In genomic region chr20:56363491-56363890, GRCh38 we compare ENCODE assay signal across 23 cellular contexts. TPM values are rescaled to one million over a fixed set of nuclear protein-coding genes. Genes with fewer than 3 reads are reported as not detected.
DNase-seq lines count a peak whose midpoint lies in the region; ATAC-seq, FAIRE-seq and TF ChIP-seq lines count a peak whose summit lies in the region.
"Had no signal": no experiment of that assay in that cellular context is flagged by ENCODE, and none has a peak within 500 bp of the region (broad histone marks: within the 10 kb centered on the region; RNA-seq: fewer than 3 reads in every experiment).

No MANE protein-coding gene starts in this region.

- no peak for TF ChIP-seq POLR2A in K562 (conservative IDR thresholded peaks at IDR 0.05)

- H2AFZ ChIP-seq in K562 (ENCODE audit: low read depth, low read length) = no peak overlapping the region
- H2AFZ ChIP-seq in PC-9 = no peak overlapping the region
- H2AFZ ChIP-seq: GM23248 had no signal

- peaks cover 2% of the 10 kb centered on the region for H3F3A ChIP-seq in PC-9 (ENCODE audit: insufficient read depth, low read depth)

- TF ChIP-seq RAD21 in K562 (CRISPR knock-in tag; conservative IDR thresholded peaks at IDR 0.05 in 1 of 2, IDR thresholded peaks at IDR 0.05 in 1 of 2) = no peak

- H3K9ac ChIP-seq in K562 (ENCODE audit: insufficient read depth in 1 of 2, low read depth in 2 of 2, low read length in 2 of 2) = peak overlapping the region in 1 of 2 experiments; percentile 81; a peak in 2 of 4 replicates
- H3K9ac ChIP-seq: BLaER1 treated with 17β-estradiol and CSF1 and Interleukin-3, amounts not matched to agents 10 nM and 100 nM; GM23248 had no signal

- in situ Hi-C loops in K562 (cut with MboI) = loop anchor here (25.0 kb wide), 1 partner anchor 1276 kb away; no protein-coding TSS in a partner anchor

- peak overlapping the region; percentile 15 for H3K4me3 Mint-ChIP-seq in CD4-positive, alpha-beta T cell
- H3K4me3 Mint-ChIP-seq in osteocyte (ENCODE audit: unreplicated experiment) = no peak overlapping the region
- H3K4me3 Mint-ChIP-seq: CD14-positive monocyte had no signal

- peaks cover 20% of the 10 kb centered on the region for H3K4me1 Mint-ChIP-seq in CD4-positive, alpha-beta T cell (ENCODE audit: low read depth)
- peaks cover 22% of the 10 kb centered on the region for H3K4me1 Mint-ChIP-seq in osteocyte (ENCODE audit: unreplicated experiment)

- H3K4me3 ChIP-seq in HEK293 (ENCODE audit: low read depth, low read length) (no peak overlapping the region), K562 (no peak overlapping the region), PC-9 (no peak overlapping the region)
- H3K4me3 ChIP-seq: BLaER1 treated with 17β-estradiol and CSF1 and Interleukin-3, amounts not matched to agents 10 nM and 100 nM; GM12878; GM23248 had no signal

- H4K20me1 ChIP-seq in K562 (replicated peaks; ENCODE audit: control insufficient read depth, insufficient read depth, low read length) (no peaks in the 10 kb centered on the region), PC-9 (ENCODE audit: insufficient read depth) (no peaks in the 10 kb centered on the region)

- H3K27ac Mint-ChIP-seq in CD4-positive, alpha-beta T cell = no peak overlapping the region
- no peak overlapping the region for H3K27ac Mint-ChIP-seq in osteocyte (ENCODE audit: unreplicated experiment)
- H3K27ac Mint-ChIP-seq: CD14-positive monocyte; CD4-positive, alpha-beta memory T cell had no signal

- POLR2A ChIA-PET in CD4-positive, alpha-beta T cell (lab: Charles Lee) = interaction anchor here (0.7 kb wide), 1 partner anchor 10 kb away, joined by 4 read pairs; no protein-coding TSS in a partner anchor
- POLR2A ChIA-PET in HEK293 (lab: Yijun Ruan, JAX) (no interaction called here), K562 (lab: Yijun Ruan, JAX) (interaction anchor here (0.7 to 2.3 kb wide), 4 partner anchors 9 to 221 kb away, joined by 3 to 9 read pairs (median 6); partner anchors contain the start of genes AURKA and CSTF1), PC-9 (lab: Charles Lee; ENCODE audit: unreplicated experiment) (no interaction called here)

- H3K9me3 ChIP-seq in CD4-positive, alpha-beta T cell (ENCODE audit: control insufficient read depth, low read length) = no peaks in the 10 kb centered on the region
- H3K9me3 ChIP-seq in HEK293 (ENCODE audit: control insufficient read depth, insufficient read depth, low read depth, low read length) (no peaks in the 10 kb centered on the region), K562 (replicated peaks; ENCODE audit: control insufficient read depth, insufficient read depth, low read depth, low read length) (no peaks in the 10 kb centered on the region), PC-9 (ENCODE audit: insufficient read depth, low read depth) (peaks cover 2% of the 10 kb centered on the region; the same call in 1 of the 2 replicates)
- H3K9me3 ChIP-seq: BE2C; BLaER1 treated with 17β-estradiol and CSF1 and Interleukin-3, amounts not matched to agents 10 nM and 100 nM; Caco-2 had no signal

- H3K4me1 ChIP-seq in HEK293 (ENCODE audit: control insufficient read depth, insufficient read depth, low read length) (no peaks in the 10 kb centered on the region), K562 (replicated peaks in 1 of 2; ENCODE audit: control insufficient read depth in 2 of 2, insufficient read depth in 2 of 2, low read length in 2 of 2) (peaks cover 31 to 50% of the 10 kb centered on the region in 2 experiments), PC-9 (replicated peaks; ENCODE audit: insufficient read depth) (peaks cover 9% of the 10 kb centered on the region)
- H3K4me1 ChIP-seq: BE2C, Caco-2 had no signal

- H3K79me2 ChIP-seq in K562 (ENCODE audit: control insufficient read depth, insufficient read depth, low read length) = peaks cover 61% of the 10 kb centered on the region
- no peaks in the 10 kb centered on the region for H3K79me2 ChIP-seq in PC-9 (ENCODE audit: low read depth)

- ATAC-seq in CD4-positive, alpha-beta T cell (ENCODE audit: poor library complexity) = no peak
- ATAC-seq in K562 (no peak), left ventricle myocardium superior (no peak)
- ATAC-seq: GM12878 had no signal

- DNase-seq in CD4-positive, alpha-beta T cell = no peak
- DNase-seq in K562 (ENCODE audit: extremely low read depth in 1 of 4, low spot score in 3 of 4) = no peak
- peak; percentile 44 for DNase-seq in osteocyte (ENCODE audit: extremely low spot score, unreplicated experiment)
- no peak for DNase-seq in left ventricle myocardium superior
- no peak for DNase-seq in PC-9
- DNase-seq in D721Med (ENCODE audit: insufficient read length, low spot score) = no peak
- DNase-seq in anterior cingulate cortex (lab: John Stamatoyannopoulos, UW) = no peak
- DNase-seq: BE2C; CD4-positive, alpha-beta memory T cell; DMS 273 treated with DMSO at 0.1 percent for 48 hours; DMS79; GDM1; H7; HCEC 1CT had no signal

- no peaks in the 10 kb centered on the region for H3K9me3 Mint-ChIP-seq in CD4-positive, alpha-beta T cell
- no peaks in the 10 kb centered on the region for H3K9me3 Mint-ChIP-seq in osteocyte (ENCODE audit: unreplicated experiment)
- H3K9me3 Mint-ChIP-seq: CD4-positive, alpha-beta memory T cell had no signal

- BruUV-seq in K562 (replicated peaks; lab: Mats Ljungman, UMichigan) = no TSS peak
- no TSS peak for BruUV-seq in PC-9 (replicated peaks; lab: Mats Ljungman, UMichigan)

- no peak for TF ChIP-seq EP300 in K562 (IDR thresholded peaks at IDR 0.05; ENCODE audit: low read length)

- H3K27ac ChIP-seq in CD4-positive, alpha-beta T cell (ENCODE audit: low read depth, low read length) = no peak overlapping the region
- no peak overlapping the region for H3K27ac ChIP-seq in HEK293 (ENCODE audit: extremely low read depth, low read depth, low read length)
- peak overlapping the region; percentile 81 for H3K27ac ChIP-seq in K562 (ENCODE audit: extremely low read depth, low read depth, low read length)
- H3K27ac ChIP-seq in PC-9 = no peak overlapping the region
- H3K27ac ChIP-seq: BLaER1 treated with 17β-estradiol and CSF1 and Interleukin-3, amounts not matched to agents 10 nM and 100 nM; GM23248 had no signal

- FAIRE-seq in K562 (lab: Jason Lieb, UNC) = no peak
- FAIRE-seq in D721Med (lab: Jason Lieb, UNC) = no peak
- FAIRE-seq: GM12878, GM19239, H1 had no signal

- no peaks in the 10 kb centered on the region for H3K9me2 ChIP-seq in PC-9 (ENCODE audit: insufficient read depth)

- H3K36me3 ChIP-seq in HEK293 (ENCODE audit: control insufficient read depth in 2 of 2, insufficient read depth in 1 of 2, low read length in 2 of 2) (peaks cover 0 to 49% of the 10 kb centered on the region in 2 experiments), K562 (ENCODE audit: control insufficient read depth, insufficient read depth, low read length) (peaks cover 56% of the 10 kb centered on the region), PC-9 (ENCODE audit: low read depth) (no peaks in the 10 kb centered on the region)

- H3K4me2 ChIP-seq in K562 (ENCODE audit: insufficient read depth, low read length) (peak overlapping the region; percentile 90), PC-9 (no peak overlapping the region)

- intact Hi-C loops in CD4-positive, alpha-beta T cell (cut with DNase I, micrococcal nuclease) = no loop called here
- intact Hi-C loops in K562 (cut with micrococcal nuclease) = loop anchor here (1.0 to 2.0 kb wide), 2 partner anchors 29 to 49 kb away; partner anchors contain the start of genes AURKA, CASS4 and CSTF1
- intact Hi-C loops in left ventricle myocardium superior (cut with micrococcal nuclease) = no loop called here
- intact Hi-C loops in PC-9 (cut with micrococcal nuclease; ENCODE audit: unreplicated experiment) = no loop called here

- H3K27me3 ChIP-seq in CD4-positive, alpha-beta T cell (ENCODE audit: control insufficient read depth, insufficient read depth, low read length) = no peaks in the 10 kb centered on the region
- H3K27me3 ChIP-seq in K562 (ENCODE audit: control insufficient read depth in 2 of 2, insufficient read depth in 2 of 2, low read length in 2 of 2) (no peaks in the 10 kb centered on the region), PC-9 (ENCODE audit: insufficient read depth, low read depth) (no peaks in the 10 kb centered on the region)
- H3K27me3 ChIP-seq: BE2C; BLaER1 treated with 17β-estradiol and CSF1 and Interleukin-3, amounts not matched to agents 10 nM and 100 nM had no signal

- H3K27me3 Mint-ChIP-seq in CD4-positive, alpha-beta T cell = no peaks in the 10 kb centered on the region
- no peaks in the 10 kb centered on the region for H3K27me3 Mint-ChIP-seq in osteocyte (ENCODE audit: unreplicated experiment)
- H3K27me3 Mint-ChIP-seq: CD4-positive, alpha-beta memory T cell had no signal

- peaks cover 41% of the 10 kb centered on the region for H3K36me3 Mint-ChIP-seq in CD4-positive, alpha-beta T cell (ENCODE audit: low read depth)
- peaks cover 27% of the 10 kb centered on the region for H3K36me3 Mint-ChIP-seq in osteocyte (ENCODE audit: unreplicated experiment)

- CTCF ChIA-PET in CD4-positive, alpha-beta T cell (lab: Charles Lee) = no interaction called here
- CTCF ChIA-PET in HEK293 (lab: Yijun Ruan, JAX) (no interaction called here), K562 (lab: Yijun Ruan, JAX; ENCODE audit: low intra/inter-chr PET ratio) (no interaction called here), PC-9 (lab: Charles Lee) (no interaction called here)

- WGBS in K562 (ENCODE audit: insufficient coverage, low coverage, missing lambda C conversion rate) = 64% methylated on average over 6 of the region's 6 CpGs

- no peaks in the 10 kb centered on the region for H3K9me1 ChIP-seq in K562 (ENCODE audit: control insufficient read depth, insufficient read depth, low read length)

- no peak for TF ChIP-seq CTCF in CD4-positive, alpha-beta T cell (IDR thresholded peaks at IDR 0.05)
- TF ChIP-seq CTCF in HEK293 (tag by site-specific recombination; IDR thresholded peaks at IDR 0.05) = no peak
- no peak for TF ChIP-seq CTCF in K562 (IDR thresholded peaks at IDR 0.05 in 2 of 3, conservative IDR thresholded peaks at IDR 0.05 in 1 of 3; ENCODE audit: insufficient read depth in 2 of 3, low read depth in 1 of 3, low read length in 3 of 3)
- no peak for TF ChIP-seq CTCF in osteocyte (IDR thresholded peaks at IDR 0.05)
- no peak for TF ChIP-seq CTCF in PC-9 (conservative IDR thresholded peaks at IDR 0.05)
- no peak for TF ChIP-seq CTCF in D721Med (IDR thresholded peaks at IDR 0.05; ENCODE audit: insufficient read depth, missing control alignments)

RNA-seq across cellular contexts. Expression of gene FAM210B, which starts 4.7 kb away (rescaled TPM):
- 10 to 100 TPM; 14.4 to 14.7 TPM for total RNA-seq in CD4-positive, alpha-beta T cell
- 34.2 and 45.4 TPM in 2 replicates for total RNA-seq in K562 (2011; cell fraction: chromatin; rRNA removed; ENCODE audit: low replicate concordance)
- 42.5 and 44.3 TPM in 2 replicates for total RNA-seq in K562 (2011; cell fraction: nucleolus; rRNA removed)
- 54.1 and 75.7 TPM in 2 replicates for total RNA-seq in K562 (2011; cell fraction: nucleoplasm; rRNA removed)
- total RNA-seq in K562 (2014; rRNA removed) (42.1 and 45.8 TPM in 2 replicates), K562 (2014; rRNA removed; fragmentation: Illumina TruSeq; extraction: Trizol) (58.1 and 61.2 TPM in 2 replicates), K562 (2015; rRNA removed; fragmentation: Illumina TruSeq; extraction: Trizol) (37.5 and 39.0 TPM in 2 replicates), K562 (2021) (47.6 and 53.9 TPM in 2 replicates), osteocyte (46.9 and 50.6 TPM in 2 replicates), left ventricle myocardium superior (58.7 TPM), PC-9 (2021) (18.9 and 21.4 TPM in 2 replicates)
- polyA plus RNA-seq in K562 (2011; rRNA removed) (69.9 and 87.3 TPM in 2 replicates), K562 (2014; fragmentation: Illumina TruSeq; extraction: Trizol) (69.3 and 83.3 TPM in 2 replicates), K562 (2014; fragmentation: Nextera tagmentation; extraction: Ambion mirVana) (10 to 100 TPM; 12.1 to 21.4 TPM), K562 (2014; rRNA removed) (56.0 and 60.7 TPM in 2 replicates)
- 37.8 and 50.3 TPM in 2 replicates for polyA plus RNA-seq in K562 (2011; cell fraction: cytosol; rRNA removed)
- 22.8 and 26.7 TPM in 2 replicates for polyA plus RNA-seq in K562 (2011; cell fraction: nucleus; rRNA removed)
- 44.3 and 72.0 TPM in 2 replicates for polyA plus RNA-seq in K562 (2012)
- 46.0 and 53.8 TPM in 2 replicates for polyA minus RNA-seq in K562 (2011; rRNA and poly(A)+ RNA removed)
- 20.9 and 25.4 TPM in 2 replicates for polyA minus RNA-seq in K562 (2011; cell fraction: cytosol; rRNA and poly(A)+ RNA removed)
- 19.5 and 23.7 TPM in 2 replicates for polyA minus RNA-seq in K562 (2011; cell fraction: nucleus; rRNA and poly(A)+ RNA removed)

RNA-seq across cellular contexts. Expression of gene AURKA, which starts 28.5 kb away (rescaled TPM):
- under 1 TPM; 0.25 to 0.36 TPM for total RNA-seq in CD4-positive, alpha-beta T cell
- 35.2 and 46.4 TPM in 2 replicates for total RNA-seq in K562 (2011; cell fraction: chromatin; rRNA removed; ENCODE audit: low replicate concordance)
- 29.4 and 33.6 TPM in 2 replicates for total RNA-seq in K562 (2011; cell fraction: nucleolus; rRNA removed)
- 34.9 and 36.8 TPM in 2 replicates for total RNA-seq in K562 (2011; cell fraction: nucleoplasm; rRNA removed)
- total RNA-seq in K562 (2014; rRNA removed) (72.7 and 78.4 TPM in 2 replicates), K562 (2014; rRNA removed; fragmentation: Illumina TruSeq; extraction: Trizol) (113 and 126 TPM in 2 replicates), K562 (2015; rRNA removed; fragmentation: Illumina TruSeq; extraction: Trizol) (102 and 105 TPM in 2 replicates), K562 (2021) (97.4 and 101 TPM in 2 replicates), osteocyte (10.4 and 11.7 TPM in 2 replicates), left ventricle myocardium superior (7.0 TPM), PC-9 (2021) (66.7 and 92.0 TPM in 2 replicates)
- polyA plus RNA-seq in K562 (2011; rRNA removed) (112 and 148 TPM in 2 replicates), K562 (2014; fragmentation: Illumina TruSeq; extraction: Trizol) (128 and 162 TPM in 2 replicates), K562 (2014; fragmentation: Nextera tagmentation; extraction: Ambion mirVana) (100 to 1,000 TPM; 130 to 153 TPM), K562 (2014; rRNA removed) (105 and 106 TPM in 2 replicates)
- polyA plus RNA-seq in K562 (2011; cell fraction: cytosol; rRNA removed) = 82.8 and 98.1 TPM in 2 replicates
- 52.9 and 65.0 TPM in 2 replicates for polyA plus RNA-seq in K562 (2011; cell fraction: nucleus; rRNA removed)
- polyA plus RNA-seq in K562 (2012) = 70.5 and 75.3 TPM in 2 replicates
- polyA minus RNA-seq in K562 (2011; rRNA and poly(A)+ RNA removed) = 99.4 and 104 TPM in 2 replicates
- 43.0 and 57.1 TPM in 2 replicates for polyA minus RNA-seq in K562 (2011; cell fraction: cytosol; rRNA and poly(A)+ RNA removed)
- 16.3 and 31.1 TPM in 2 replicates for polyA minus RNA-seq in K562 (2011; cell fraction: nucleus; rRNA and poly(A)+ RNA removed)

RNA-seq across cellular contexts. Expression of gene CSTF1, which starts 29.0 kb away (rescaled TPM):
- 10 to 100 TPM; 20.7 to 21.8 TPM for total RNA-seq in CD4-positive, alpha-beta T cell
- 81.3 and 104 TPM in 2 replicates for total RNA-seq in K562 (2011; cell fraction: chromatin; rRNA removed; ENCODE audit: low replicate concordance)
- 51.9 and 54.7 TPM in 2 replicates for total RNA-seq in K562 (2011; cell fraction: nucleolus; rRNA removed)
- total RNA-seq in K562 (2011; cell fraction: nucleoplasm; rRNA removed) = 67.5 and 68.8 TPM in 2 replicates
- total RNA-seq in K562 (2014; rRNA removed) = 30.8 and 36.3 TPM in 2 replicates
- total RNA-seq in K562 (2014; rRNA removed; fragmentation: Illumina TruSeq; extraction: Trizol) = 53.4 and 55.2 TPM in 2 replicates
- 43.7 and 45.6 TPM in 2 replicates for total RNA-seq in K562 (2015; rRNA removed; fragmentation: Illumina TruSeq; extraction: Trizol)
- total RNA-seq in K562 (2021) = 44.4 and 48.9 TPM in 2 replicates
- polyA plus RNA-seq in K562 (2011; rRNA removed) = 76.6 and 92.5 TPM in 2 replicates
- polyA plus RNA-seq in K562 (2011; cell fraction: cytosol; rRNA removed) = 77.7 and 92.2 TPM in 2 replicates
- 81.7 and 87.2 TPM in 2 replicates for polyA plus RNA-seq in K562 (2011; cell fraction: nucleus; rRNA removed)
- 31.3 and 43.1 TPM in 2 replicates for polyA plus RNA-seq in K562 (2012)
- polyA plus RNA-seq in K562 (2014; fragmentation: Illumina TruSeq; extraction: Trizol) = 48.1 and 56.6 TPM in 2 replicates
- polyA plus RNA-seq in K562 (2014; fragmentation: Nextera tagmentation; extraction: Ambion mirVana) = 100 to 1,000 TPM in 1 of 2 experiments, 10 to 100 TPM in 1; 74.1 to 110 TPM
- polyA plus RNA-seq in K562 (2014; rRNA removed) = 33.5 and 40.7 TPM in 2 replicates
- polyA minus RNA-seq in K562 (2011; rRNA and poly(A)+ RNA removed) = 157 and 159 TPM in 2 replicates
- 48.8 and 68.1 TPM in 2 replicates for polyA minus RNA-seq in K562 (2011; cell fraction: cytosol; rRNA and poly(A)+ RNA removed)
- polyA minus RNA-seq in K562 (2011; cell fraction: nucleus; rRNA and poly(A)+ RNA removed) = 30.7 and 57.5 TPM in 2 replicates
- 36.2 and 38.6 TPM in 2 replicates for total RNA-seq in osteocyte
- 19.5 TPM for total RNA-seq in left ventricle myocardium superior
- total RNA-seq in PC-9 (2021) = 39.6 and 50.0 TPM in 2 replicates

RNA-seq across cellular contexts. Expression of gene CASS4, which starts 48.6 kb away (rescaled TPM):
- 10 to 100 TPM; 37.0 to 39.8 TPM for total RNA-seq in CD4-positive, alpha-beta T cell
- total RNA-seq in K562 (2011; cell fraction: chromatin; rRNA removed; ENCODE audit: low replicate concordance) = 63.3 and 67.4 TPM in 2 replicates
- total RNA-seq in K562 (2011; cell fraction: nucleolus; rRNA removed) = 45.1 and 50.9 TPM in 2 replicates
- total RNA-seq in K562 (2011; cell fraction: nucleoplasm; rRNA removed) = 43.0 and 48.2 TPM in 2 replicates
- 26.7 and 27.1 TPM in 2 replicates for total RNA-seq in K562 (2014; rRNA removed)
- total RNA-seq in K562 (2014; rRNA removed; fragmentation: Illumina TruSeq; extraction: Trizol) = 23.4 and 29.3 TPM in 2 replicates
- 25.3 and 25.6 TPM in 2 replicates for total RNA-seq in K562 (2015; rRNA removed; fragmentation: Illumina TruSeq; extraction: Trizol)
- 27.8 and 36.8 TPM in 2 replicates for total RNA-seq in K562 (2021)
- 53.2 and 53.8 TPM in 2 replicates for polyA plus RNA-seq in K562 (2011; rRNA removed)
- polyA plus RNA-seq in K562 (2011; cell fraction: cytosol; rRNA removed) = 52.4 and 52.9 TPM in 2 replicates
- 28.9 and 33.6 TPM in 2 replicates for polyA plus RNA-seq in K562 (2011; cell fraction: nucleus; rRNA removed)
- polyA plus RNA-seq in K562 (2012) = 18.6 and 19.4 TPM in 2 replicates
- polyA plus RNA-seq in K562 (2014; fragmentation: Illumina TruSeq; extraction: Trizol) = 35.3 and 41.6 TPM in 2 replicates
- polyA plus RNA-seq in K562 (2014; fragmentation: Nextera tagmentation; extraction: Ambion mirVana) = 1 to 10 TPM; 8.1 to 8.8 TPM
- 21.7 and 30.0 TPM in 2 replicates for polyA plus RNA-seq in K562 (2014; rRNA removed)
- polyA minus RNA-seq in K562 (2011; rRNA and poly(A)+ RNA removed) = 56.7 and 57.5 TPM in 2 replicates
- polyA minus RNA-seq in K562 (2011; cell fraction: cytosol; rRNA and poly(A)+ RNA removed) = 39.3 and 40.1 TPM in 2 replicates
- 26.0 and 37.0 TPM in 2 replicates for polyA minus RNA-seq in K562 (2011; cell fraction: nucleus; rRNA and poly(A)+ RNA removed)
- total RNA-seq in osteocyte = 0.13 TPM in 1 of 2 replicates, not detected in the other
- total RNA-seq in left ventricle myocardium superior = 0.55 TPM
- total RNA-seq in PC-9 (2021) = 0.15 TPM in 1 of 2 replicates, not detected in the other
- total RNA-seq: A172, H1, H7 had no signal
- polyA plus RNA-seq: H1 had no signal

Comparison
In these comparisons a context has a peak if more than half of its experiments do, and no peak if none do; other contexts are left out.
1. POLR2A ChIA-PET loops: an anchor here in CD4-positive, alpha-beta T cell (0.7 kb wide) and K562 (0.7 to 2.3 kb wide); none called in HEK293 and PC-9.